In genomic region chr10:44118500-44118899, GRCh38 we compare ENCODE assay signal across 35 cellular contexts.
DNase-seq lines count a peak whose midpoint lies in the region; ATAC-seq, FAIRE-seq and TF ChIP-seq lines count a peak whose summit lies in the region.
"Had no signal": no experiment of that assay in that cellular context is flagged by ENCODE, and none has a peak within 500 bp of the region (broad histone marks: within the 10 kb centered on the region; RNA-seq: fewer than 3 reads in every experiment).

No MANE protein-coding gene starts in this region.

- H2BK12ac ChIP-seq in trophoblast cell (ENCODE audit: low read length), result no peak overlapping the region

- H3K4me3 ChIP-seq in Karpas-422 (ENCODE audit: low read length) (no peak overlapping the region), HepG2 (replicated peaks in 1 of 3; ENCODE audit: insufficient read depth in 1 of 3, low read depth in 2 of 3, low read length in 3 of 3) (no peak overlapping the region), trophoblast cell (ENCODE audit: low read depth, low read length) (no peak overlapping the region), MG63 (no peak overlapping the region)
- H3K4me3 ChIP-seq: A549; BLaER1; BLaER1 treated with 17β-estradiol and CSF1 and Interleukin-3, amounts not matched to agents 10 nM and 100 nM had no signal

- no peak for TF ChIP-seq POLR2A in HepG2 (IDR thresholded peaks at IDR 0.05; ENCODE audit: insufficient read depth in 1 of 2, low read depth in 2 of 2, low read length in 2 of 2)

- TF ChIP-seq EP300 in HepG2 (IDR thresholded peaks at IDR 0.05; ENCODE audit: low read depth in 2 of 2, low read length in 2 of 2) (no peak), HepG2 (CRISPR knock-in tag; IDR thresholded peaks at IDR 0.05; ENCODE audit: borderline replicate concordance) (no peak)

- H3K79me2 ChIP-seq in Karpas-422 (ENCODE audit: low read length), result no peaks in the 10 kb centered on the region
- H3K79me2 ChIP-seq in HepG2 (ENCODE audit: insufficient read depth, low read length), result no peaks in the 10 kb centered on the region
- no peaks in the 10 kb centered on the region for H3K79me2 ChIP-seq in trophoblast cell (ENCODE audit: control insufficient read depth, insufficient read depth, low read length, poor library complexity)

- DNase-seq in Karpas-422, result peak; percentile 23
- DNase-seq in left lobe of liver (ENCODE audit: low spot score), result no peak
- DNase-seq in HepG2 (ENCODE audit: low spot score), result no peak
- no peak for DNase-seq in trophoblast cell
- no peak for DNase-seq in activated CD4-positive, CD25-positive, alpha-beta regulatory T cell (lab: John Stamatoyannopoulos, UW)
- no peak for DNase-seq in MG63
- DNase-seq in kidney tubule cell (ENCODE audit: low spot score), result no peak
- DNase-seq: 8988T; ACHN; AML-193; BE2C; C1 segment of cervical spinal cord; Caco-2; Calu3; CD4-positive, alpha-beta memory T cell; CD4-positive, alpha-beta T cell; CD4-positive, CD25-positive, alpha-beta regulatory T cell; CD8-positive, alpha-beta memory T cell; CD8-positive, alpha-beta T cell; COR-L47; DMS 273 treated with DMSO at 0.1 percent for 48 hours; DMS153; DMS53; DMS79; DMS79 treated with DMSO at 0.1 percent for 48 hours; DND-41; EL had no signal

- intact Hi-C loops in HepG2 (cut with micrococcal nuclease; ENCODE audit: unreplicated experiment), result no loop called here

- H3K4me1 ChIP-seq in Karpas-422 (ENCODE audit: low read length) (no peaks in the 10 kb centered on the region), HepG2 (ENCODE audit: insufficient read depth, low read length) (peaks cover 6% of the 10 kb centered on the region), trophoblast cell (ENCODE audit: control insufficient read depth in 1 of 2, insufficient read depth in 2 of 2, low read length in 2 of 2) (no peaks in the 10 kb centered on the region)
- H3K4me1 ChIP-seq: A549; BE2C; BLaER1; BLaER1 treated with 17β-estradiol and CSF1 and Interleukin-3, amounts not matched to agents 10 nM and 100 nM; Caco-2 had no signal

- H4K8ac ChIP-seq in trophoblast cell (ENCODE audit: low read depth, low read length), result no peak overlapping the region

- ATAC-seq in left lobe of liver (peak; percentile 68), HepG2 (no peak), GM18520 (IDR thresholded peaks at IDR 0.05; ENCODE audit: unreplicated experiment) (no peak)
- ATAC-seq: A549; CD8-positive, alpha-beta T cell had no signal

- H3K36me3 ChIP-seq in Karpas-422 (ENCODE audit: insufficient read depth, low read length) (no peaks in the 10 kb centered on the region), HepG2 (replicated peaks in 1 of 2; ENCODE audit: control insufficient read depth in 1 of 2, insufficient read depth in 2 of 2, low read length in 2 of 2) (no peaks in the 10 kb centered on the region), trophoblast cell (ENCODE audit: control insufficient read depth in 1 of 2, insufficient read depth in 2 of 2, low read length in 2 of 2) (no peaks in the 10 kb centered on the region), MG63 (no peaks in the 10 kb centered on the region)
- H3K36me3 ChIP-seq: BE2C; BLaER1; BLaER1 treated with 17β-estradiol and CSF1 and Interleukin-3, amounts not matched to agents 10 nM and 100 nM had no signal

- no peak overlapping the region for H3K23ac ChIP-seq in trophoblast cell (ENCODE audit: low read length)

- TF ChIP-seq RAD21 in HepG2 (CRISPR knock-in tag; IDR thresholded peaks at IDR 0.05), result no peak

- no peak for FAIRE-seq in HepG2 (lab: Jason Lieb, UNC)
- FAIRE-seq: A204.1, A549, D721Med had no signal

- CTCF ChIA-PET in HepG2 (lab: Yijun Ruan, JAX; ENCODE audit: low intra/inter-chr PET ratio, low total read pairs), result no interaction called here

- H4K12ac ChIP-seq in trophoblast cell (ENCODE audit: low read depth, low read length), result no peak overlapping the region

- BruUV-seq in HepG2 (replicated peaks; lab: Mats Ljungman, UMichigan), result no TSS peak

- no peaks in the 10 kb centered on the region for H3K79me1 ChIP-seq in trophoblast cell (ENCODE audit: low read length)

- POLR2A ChIA-PET in HepG2 (lab: Yijun Ruan, JAX), result no interaction called here

- no peak overlapping the region for H3K27ac ChIP-seq in Karpas-422 (ENCODE audit: low read length)
- H3K27ac ChIP-seq in HepG2 (ENCODE audit: extremely low read length, insufficient read depth, low read length), result no peak overlapping the region
- H3K27ac ChIP-seq in trophoblast cell (ENCODE audit: low read depth, low read length), result no peak overlapping the region
- H3K27ac ChIP-seq: 22Rv1; A549; BLaER1; BLaER1 treated with 17β-estradiol and CSF1 and Interleukin-3, amounts not matched to agents 10 nM and 100 nM; C4-2B had no signal

- H3K27me3 ChIP-seq in Karpas-422 (ENCODE audit: low read length) (peaks cover 4% of the 10 kb centered on the region; the same call in 1 of the 2 replicates), HepG2 (ENCODE audit: control insufficient read depth in 1 of 2, insufficient read depth in 2 of 2, low read length in 2 of 2) (no peaks in the 10 kb centered on the region; a peak in 1 of 5 replicates), trophoblast cell (ENCODE audit: insufficient read depth, low read length) (no peaks in the 10 kb centered on the region), MG63 (no peaks in the 10 kb centered on the region)
- H3K27me3 ChIP-seq: BE2C; BLaER1; BLaER1 treated with 17β-estradiol and CSF1 and Interleukin-3, amounts not matched to agents 10 nM and 100 nM had no signal

- in situ Hi-C loops in HepG2 (cut with HindIII; ENCODE audit: extremely low pct_ligation_motif_present, low pct_unique_long_range_greater_than_20kb), result no loop called here

- H3K9me2 ChIP-seq in Karpas-422 (replicated peaks; ENCODE audit: insufficient read depth, low read length), result no peaks in the 10 kb centered on the region

- H3K9me3 ChIP-seq in Karpas-422 (ENCODE audit: low read length) (no peaks in the 10 kb centered on the region), HepG2 (ENCODE audit: low read length) (no peaks in the 10 kb centered on the region), trophoblast cell (ENCODE audit: insufficient read depth, low read depth, low read length) (no peaks in the 10 kb centered on the region), MG63 (no peaks in the 10 kb centered on the region)
- H3K9me3 ChIP-seq: BE2C; BLaER1; BLaER1 treated with 17β-estradiol and CSF1 and Interleukin-3, amounts not matched to agents 10 nM and 100 nM; Caco-2 had no signal

- no peak overlapping the region for H2BK5ac ChIP-seq in trophoblast cell (ENCODE audit: low read depth, low read length, poor library complexity)

- H2AK5ac ChIP-seq in trophoblast cell (ENCODE audit: low read length), result no peak overlapping the region

- no peak overlapping the region for H3K4ac ChIP-seq in trophoblast cell (ENCODE audit: low read depth, low read length)

- H3K4me2 ChIP-seq in Karpas-422 (ENCODE audit: low read depth, low read length, poor library complexity, severe bottlenecking) (no peak overlapping the region), HepG2 (ENCODE audit: low read depth, low read length) (no peak overlapping the region), trophoblast cell (ENCODE audit: low read length) (no peak overlapping the region)
- H3K4me2 ChIP-seq: A549; BLaER1; BLaER1 treated with 17β-estradiol and CSF1 and Interleukin-3, amounts not matched to agents 10 nM and 100 nM had no signal

- no peak overlapping the region for H3K18ac ChIP-seq in trophoblast cell (ENCODE audit: low read length)

- H2AFZ ChIP-seq in Karpas-422 (ENCODE audit: low read length), result no peak overlapping the region
- H2AFZ ChIP-seq in HepG2 (ENCODE audit: low read length), result no peak overlapping the region
- H2AFZ ChIP-seq in trophoblast cell (ENCODE audit: insufficient read depth, low read length, poor library complexity), result no peak overlapping the region

- no peak for TF ChIP-seq CTCF in HepG2 (CRISPR knock-in tag; IDR thresholded peaks at IDR 0.05)

- H2BK120ac ChIP-seq in trophoblast cell (ENCODE audit: insufficient read depth, low read length, poor library complexity), result no peak overlapping the region

- no peak overlapping the region for H3K14ac ChIP-seq in trophoblast cell (ENCODE audit: low read length)

- no peak overlapping the region for H4K91ac ChIP-seq in trophoblast cell (ENCODE audit: low read depth, low read length)

- H4K20me1 ChIP-seq in Karpas-422 (ENCODE audit: insufficient read depth, low read depth, low read length) (no peaks in the 10 kb centered on the region), HepG2 (ENCODE audit: insufficient read depth, low read length) (no peaks in the 10 kb centered on the region)
- H4K20me1 ChIP-seq: BLaER1; BLaER1 treated with 17β-estradiol and CSF1 and Interleukin-3, amounts not matched to agents 10 nM and 100 nM had no signal

- WGBS in HepG2 (ENCODE audit: low lambda C conversion rate), result 44% methylated on average over 3 of the region's 3 CpGs
- WGBS in trophoblast cell (ENCODE audit: extremely low coverage, insufficient coverage, insufficient read length), result no CpG with 5 or more reads among the region's 3 CpGs

- H3K9ac ChIP-seq in Karpas-422 (ENCODE audit: low read length) (no peak overlapping the region), HepG2 (ENCODE audit: insufficient read depth, low read depth, low read length) (no peak overlapping the region), trophoblast cell (ENCODE audit: low read length) (peak overlapping the region; percentile 22)
- H3K9ac ChIP-seq: BLaER1; BLaER1 treated with 17β-estradiol and CSF1 and Interleukin-3, amounts not matched to agents 10 nM and 100 nM had no signal

TF ChIP-seq in HepG2, 621 proteins besides CTCF, POLR2A, EP300 and RAD21:
- no peak for TF ChIP-seq MTA3 (CRISPR knock-in tag; IDR thresholded peaks at IDR 0.05)
- 0 out of 2 replicates have a peak, but pooled peaks have one; percentile 6 for TF ChIP-seq CEBPB (IDR thresholded peaks at IDR 0.05; ENCODE audit: borderline replicate concordance, low read depth, low read length)
